8 cellular contexts compared by ENCODE assay signal in genomic region chr9:32552172-32552872, GRCh38. TPM values are rescaled to one million over a fixed set of nuclear protein-coding genes. Genes with fewer than 3 reads are reported as not detected.
DNase-seq lines count a peak whose midpoint lies in the region; ATAC-seq and TF ChIP-seq lines count a peak whose summit lies in the region.

Gene SMIM27 (plus strand): TSS chr9:32552327. CDS start chr9:32552435, 108 bp downstream.
Gene TOPORS (minus strand): TSS chr9:32552586. CDS start chr9:32552436, 150 bp downstream.

- peak within 1 kb of the TSS; percentile 92 to 98 (median 95) for H3K4me3 Mint-ChIP-seq in brain

- H3K9me3 ChIP-seq in iPS-15b (ENCODE audit: control insufficient read depth, insufficient read depth, low read length) (no peaks in the 10 kb centered on the region), skeletal muscle satellite cell (replicated peaks; ENCODE audit: low read length) (no peaks in the 10 kb centered on the region)

- peak within 1 kb of the TSS; percentile 90 for H3K4me2 ChIP-seq in skeletal muscle satellite cell (ENCODE audit: low read length)

- H3K27me3 ChIP-seq in ACC112 (ENCODE audit: insufficient read depth, low read length) (no peaks in the 10 kb centered on the region), iPS-15b (ENCODE audit: control insufficient read depth, insufficient read depth, low read length) (no peaks in the 10 kb centered on the region), skeletal muscle satellite cell (ENCODE audit: control insufficient read depth, insufficient read depth, low read length) (no peaks in the 10 kb centered on the region)

- peaks cover 0 to 4% (median 0%) of the 10 kb centered on the region in 5 experiments for H3K9me3 Mint-ChIP-seq in brain

- peak within 1 kb of the TSS; percentile 83 for H2AFZ ChIP-seq in ACC112 (ENCODE audit: low read length, unreplicated experiment)

- peaks cover 41% of the 10 kb centered on the region for H3K4me1 Mint-ChIP-seq in brain

- peaks cover 27% of the 10 kb centered on the region for H3K36me3 Mint-ChIP-seq in brain

- H3K27me3 Mint-ChIP-seq in brain: peaks cover 5% of the 10 kb centered on the region

- H3K36me3 ChIP-seq in ACC112 (ENCODE audit: insufficient read depth, low read length): peaks cover 3% of the 10 kb centered on the region; the same call in 1 of the 2 replicates
- H3K36me3 ChIP-seq in iPS-15b (ENCODE audit: control insufficient read depth, insufficient read depth, low read length): no peaks in the 10 kb centered on the region
- H3K36me3 ChIP-seq in skeletal muscle satellite cell (ENCODE audit: insufficient read depth, low read length): no peaks in the 10 kb centered on the region

- TF ChIP-seq CTCF in brain (conservative IDR thresholded peaks at IDR 0.05): peak in 1 of 2 experiments; percentile 15

- peak; percentile 73 for DNase-seq in NCI-H2171 (lab: John Stamatoyannopoulos, UW)
- peak; percentile 90 for DNase-seq in UCSD-AML1 (lab: John Stamatoyannopoulos, UW; ENCODE audit: unreplicated experiment)

- H3K4me1 ChIP-seq in ACC112 (ENCODE audit: control insufficient read depth, insufficient read depth, low read length, unreplicated experiment): peaks cover 16% of the 10 kb centered on the region
- peaks cover 9% of the 10 kb centered on the region for H3K4me1 ChIP-seq in iPS-15b (ENCODE audit: control insufficient read depth, insufficient read depth, low read length)
- peaks cover 2% of the 10 kb centered on the region for H3K4me1 ChIP-seq in skeletal muscle satellite cell (ENCODE audit: control insufficient read depth, insufficient read depth, low read length)

- H3K4me3 ChIP-seq in ACC112 (ENCODE audit: low read depth, low read length) (peak within 1 kb of the TSS; percentile 84), iPS-15b (ENCODE audit: low read depth, low read length) (peak within 1 kb of the TSS; percentile 86), skeletal muscle satellite cell (ENCODE audit: low read length) (peak within 1 kb of the TSS; percentile 91)

- peaks cover 47% of the 10 kb centered on the region for H3K79me2 ChIP-seq in ACC112 (ENCODE audit: control insufficient read depth, insufficient read depth, low read length, unreplicated experiment)

- peak; percentile 75 for ATAC-seq in GM18868 (IDR thresholded peaks at IDR 0.05; ENCODE audit: unreplicated experiment)
- ATAC-seq in HG03103 (IDR thresholded peaks at IDR 0.05; ENCODE audit: low read depth, unreplicated experiment): peak; percentile 61

- peak within 1 kb of the TSS; percentile 97 to 99 (median 99) for H3K27ac Mint-ChIP-seq in brain

- H3K9ac ChIP-seq in iPS-15b (ENCODE audit: low read depth, low read length): peak within 1 kb of the TSS; percentile 98
- H3K9ac ChIP-seq in skeletal muscle satellite cell (ENCODE audit: low read depth, low read length): peak within 1 kb of the TSS; percentile 98

- H3K27ac ChIP-seq in ACC112 (ENCODE audit: low read depth, low read length): peak within 1 kb of the TSS; percentile 87

RNA-seq across cellular contexts. Expression of gene SMIM27, which starts in this region (rescaled TPM):
- 44.9 TPM for polyA plus RNA-seq in brain (ENCODE audit: insufficient read depth, low read depth, low replicate concordance)
- total RNA-seq in skeletal muscle satellite cell (2012; rRNA removed): 2.0 and 3.5 TPM in 2 replicates

RNA-seq across cellular contexts. Expression of gene TOPORS, which starts in this region (rescaled TPM):
- polyA plus RNA-seq in brain (ENCODE audit: insufficient read depth, low read depth, low replicate concordance): 7.5 TPM
- 24.9 and 25.1 TPM in 2 replicates for total RNA-seq in skeletal muscle satellite cell (2012; rRNA removed)

Comparison
In these comparisons a context has a peak if more than half of its experiments do, and no peak if none do; other contexts are left out.
1. Peak in every context shown above with its lines: DNase-seq, ATAC-seq, H3K4me3 ChIP-seq and H3K27ac ChIP-seq.